12 cellular contexts compared by ENCODE assay signal in the genomic region with DNA sequence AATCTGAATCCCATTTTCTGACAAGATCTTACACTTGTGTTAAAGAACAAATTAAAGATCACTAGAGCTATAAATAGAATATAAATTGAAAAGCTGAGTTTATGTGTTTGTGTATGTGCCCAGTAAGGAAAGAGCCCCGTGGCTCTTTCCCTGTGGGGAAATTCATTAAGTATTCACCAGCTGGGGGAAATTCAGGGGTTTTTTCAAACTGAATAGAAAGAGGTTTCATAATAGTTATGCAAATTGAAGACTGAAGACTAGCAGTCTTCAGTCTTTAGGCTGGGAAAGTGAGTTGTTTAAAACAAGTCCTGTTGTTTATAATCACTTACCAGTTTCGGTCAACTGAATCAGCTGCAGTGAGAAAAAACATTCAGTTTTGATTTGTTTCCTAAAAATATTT. TPM values are rescaled to one million over a fixed set of nuclear protein-coding genes. Genes with fewer than 3 reads are reported as not detected.
DNase-seq lines count a peak whose midpoint lies in the region; ATAC-seq and TF ChIP-seq lines count a peak whose summit lies in the region.
"Had no signal": no experiment of that assay in that cellular context is flagged by ENCODE, and none has a peak within 500 bp of the region (broad histone marks: within the 10 kb centered on the region; RNA-seq: fewer than 3 reads in every experiment).

No MANE protein-coding gene starts in this region.

- DNase-seq in NCI-H1436 (lab: John Stamatoyannopoulos, UW) (no peak), OCI-M2 (lab: John Stamatoyannopoulos, UW; ENCODE audit: unreplicated experiment) (no peak), HUDEP-2 (lab: John Stamatoyannopoulos, UW; ENCODE audit: unreplicated experiment in 76 of 76) (no peak), chondrocyte (ENCODE audit: low spot score) (no peak)
- DNase-seq: left ventricle myocardium inferior, NCI-H1048, SK-N-SH had no signal

- ATAC-seq in GM18867 (IDR thresholded peaks at IDR 0.05; ENCODE audit: unreplicated experiment) (peak; percentile 88), GM21526 (IDR thresholded peaks at IDR 0.05; ENCODE audit: low FRiP score, unreplicated experiment) (peak; percentile 70), HG03175 (IDR thresholded peaks at IDR 0.05; ENCODE audit: unreplicated experiment) (peak; percentile 81)

- peak overlapping the region; percentile 69 for H3K27ac Mint-ChIP-seq in dendritic cell treated with granulocyte-macrophage colony-stimulating factor and Interleukin-4, amounts not matched to agents 40 ng/mL and 50 ng/mL, for 4 days
- no peak overlapping the region for H3K27ac Mint-ChIP-seq in chondrocyte (ENCODE audit: unreplicated experiment)

- peaks cover 19% of the 10 kb centered on the region for H3K9me3 Mint-ChIP-seq in dendritic cell treated with granulocyte-macrophage colony-stimulating factor and Interleukin-4, amounts not matched to agents 40 ng/mL and 50 ng/mL, for 4 days
- no peaks in the 10 kb centered on the region for H3K9me3 Mint-ChIP-seq in chondrocyte (ENCODE audit: low read depth)

- peaks cover 65% of the 10 kb centered on the region for H3K4me1 Mint-ChIP-seq in dendritic cell treated with granulocyte-macrophage colony-stimulating factor and Interleukin-4, amounts not matched to agents 40 ng/mL and 50 ng/mL, for 4 days (ENCODE audit: low read depth)
- H3K4me1 Mint-ChIP-seq in chondrocyte (ENCODE audit: low read depth) = peaks cover 8% of the 10 kb centered on the region

- H3K27me3 Mint-ChIP-seq in dendritic cell treated with granulocyte-macrophage colony-stimulating factor and Interleukin-4, amounts not matched to agents 40 ng/mL and 50 ng/mL, for 4 days = no peaks in the 10 kb centered on the region
- peaks cover 32% of the 10 kb centered on the region for H3K27me3 Mint-ChIP-seq in chondrocyte (ENCODE audit: low read depth)

- no peak overlapping the region for H3K4me3 Mint-ChIP-seq in dendritic cell treated with granulocyte-macrophage colony-stimulating factor and Interleukin-4, amounts not matched to agents 40 ng/mL and 50 ng/mL, for 4 days
- H3K4me3 Mint-ChIP-seq in chondrocyte (ENCODE audit: unreplicated experiment) = no peak overlapping the region

- no peak for TF ChIP-seq CTCF in chondrocyte (IDR thresholded peaks at IDR 0.05)

- H3K36me3 Mint-ChIP-seq in dendritic cell treated with granulocyte-macrophage colony-stimulating factor and Interleukin-4, amounts not matched to agents 40 ng/mL and 50 ng/mL, for 4 days (ENCODE audit: low read depth) = peaks cover 20% of the 10 kb centered on the region
- no peaks in the 10 kb centered on the region for H3K36me3 Mint-ChIP-seq in chondrocyte (ENCODE audit: low read depth)

- intact Hi-C loops in dendritic cell treated with granulocyte-macrophage colony-stimulating factor and Interleukin-4, amounts not matched to agents 40 ng/mL and 50 ng/mL, for 4 days (cut with micrococcal nuclease) = no loop called here

RNA-seq across cellular contexts. Expression of a gene that starts 11.3 kb away (rescaled TPM):
- not detected in 3 replicates for total RNA-seq in chondrocyte

RNA-seq across cellular contexts. Expression of a gene that starts 29.2 kb away (rescaled TPM):
- not detected in 3 replicates for total RNA-seq in chondrocyte
- total RNA-seq: temporal lobe had no signal

RNA-seq across cellular contexts. Expression of a gene that starts 40.0 kb away (rescaled TPM):
- not detected in 3 replicates for total RNA-seq in chondrocyte
- total RNA-seq: left ventricle myocardium inferior, temporal lobe had no signal
